In genomic region chr12:125032466-125033152, GRCh38 we compare ENCODE assay signal across 13 cellular contexts. TPM values are rescaled to one million over a fixed set of nuclear protein-coding genes. Genes with fewer than 3 reads are reported as not detected.
DNase-seq lines count a peak whose midpoint lies in the region; ATAC-seq and TF ChIP-seq lines count a peak whose summit lies in the region.
"Had no signal": no experiment of that assay in that cellular context is flagged by ENCODE, and none has a peak within 500 bp of the region (broad histone marks: within the 10 kb centered on the region; RNA-seq: fewer than 3 reads in every experiment).

No MANE protein-coding gene starts in this region.

- no peak overlapping the region for H4K12ac ChIP-seq in trophoblast cell (ENCODE audit: low read depth, low read length)

- no peak overlapping the region for H4K8ac ChIP-seq in trophoblast cell (ENCODE audit: low read depth, low read length)

- ATAC-seq in GM23338 (no peak), WTC11 (no peak), GM19023 (IDR thresholded peaks at IDR 0.05; ENCODE audit: unreplicated experiment) (no peak), heart right ventricle (no peak)
- ATAC-seq: HCT116 had no signal

- H2BK120ac ChIP-seq in trophoblast cell (ENCODE audit: insufficient read depth, low read length, poor library complexity): no peak overlapping the region

- CTCF ChIA-PET in WTC11 (lab: Charles Lee): interaction anchor here (1.1 kb wide), 1 partner anchor 93 kb away, joined by 3 read pairs; no protein-coding TSS in a partner anchor

- no peaks in the 10 kb centered on the region for H3K9me2 ChIP-seq in GM23338 (ENCODE audit: insufficient read depth)

- no peak overlapping the region for H2AK5ac ChIP-seq in trophoblast cell (ENCODE audit: low read length)

- intact Hi-C loops in heart right ventricle (cut with DNase I): no loop called here

- no peaks in the 10 kb centered on the region for H3K79me2 ChIP-seq in GM23338 (replicated peaks; ENCODE audit: insufficient read depth)
- no peaks in the 10 kb centered on the region for H3K79me2 ChIP-seq in trophoblast cell (ENCODE audit: control insufficient read depth, insufficient read depth, low read length, poor library complexity)

- no CpG with 5 or more reads among the region's 19 CpGs for WGBS in trophoblast cell (ENCODE audit: extremely low coverage, insufficient coverage, insufficient read length)
- WGBS in heart right ventricle, 2 donors: 89 to 90% methylated on average over 19 of the region's 19 CpGs

- no peaks in the 10 kb centered on the region for H4K20me1 ChIP-seq in GM23338 (replicated peaks; ENCODE audit: insufficient read depth)

- H3K27me3 ChIP-seq in GM23338 (ENCODE audit: insufficient read depth) (no peaks in the 10 kb centered on the region), trophoblast cell (ENCODE audit: insufficient read depth, low read length) (no peaks in the 10 kb centered on the region), heart right ventricle (no peaks in the 10 kb centered on the region)

- H3K36me3 Mint-ChIP-seq in GM23338 (ENCODE audit: low read depth) (peaks cover 8% of the 10 kb centered on the region), WTC11 (peaks cover 7% of the 10 kb centered on the region)

- no peak overlapping the region for H2AFZ ChIP-seq in GM23338
- H2AFZ ChIP-seq in trophoblast cell (ENCODE audit: insufficient read depth, low read length, poor library complexity): no peak overlapping the region

- H3K9me3 ChIP-seq in trophoblast cell (ENCODE audit: insufficient read depth, low read depth, low read length) (no peaks in the 10 kb centered on the region), heart right ventricle (peaks cover 0 to 10% (median 0%) of the 10 kb centered on the region in 11 donors)
- H3K9me3 ChIP-seq: Caco-2 had no signal

- H3K4me3 ChIP-seq in GM23338 (no peak overlapping the region), trophoblast cell (ENCODE audit: low read depth, low read length) (no peak overlapping the region), heart right ventricle (no peak overlapping the region)
- H3K4me3 ChIP-seq: A549 had no signal

- POLR2A ChIA-PET in WTC11 (lab: Charles Lee): no interaction called here

- H3K9me3 Mint-ChIP-seq in GM23338: peaks cover 17% of the 10 kb centered on the region; the same call in 2 of the 3 replicates
- H3K9me3 Mint-ChIP-seq in WTC11: peaks cover 11% of the 10 kb centered on the region

- H3K4me3 Mint-ChIP-seq in GM23338 (no peak overlapping the region), WTC11 (no peak overlapping the region)
- H3K4me3 Mint-ChIP-seq: CD8-positive, alpha-beta memory T cell had no signal

- H3K27me3 Mint-ChIP-seq in GM23338 (ENCODE audit: insufficient read depth, low read depth, poor library complexity) (peaks cover 4% of the 10 kb centered on the region), WTC11 (ENCODE audit: low read depth) (no peaks in the 10 kb centered on the region)
- H3K27me3 Mint-ChIP-seq: CD8-positive, alpha-beta memory T cell had no signal

- H3K9ac ChIP-seq in trophoblast cell (ENCODE audit: low read length): no peak overlapping the region

- 0 out of 2 replicates have a peak, but pooled peaks have one; percentile 4 for TF ChIP-seq CTCF in 22Rv1 (IDR thresholded peaks at IDR 0.05)
- TF ChIP-seq CTCF in GM23338 (conservative IDR thresholded peaks at IDR 0.05; ENCODE audit: low read depth in 2 of 2): no peak
- no peak for TF ChIP-seq CTCF in WTC11 (IDR thresholded peaks at IDR 0.05)
- no peak for TF ChIP-seq CTCF in heart right ventricle (IDR thresholded peaks at IDR 0.05)

- H3K4me1 Mint-ChIP-seq in GM23338 (peaks cover 5% of the 10 kb centered on the region), WTC11 (peaks cover 8% of the 10 kb centered on the region)
- H3K4me1 Mint-ChIP-seq: CD8-positive, alpha-beta memory T cell had no signal

- no peak overlapping the region for H2BK5ac ChIP-seq in trophoblast cell (ENCODE audit: low read depth, low read length, poor library complexity)

- H3K14ac ChIP-seq in trophoblast cell (ENCODE audit: low read length): no peak overlapping the region

- peak overlapping the region; percentile 61 for H3K27ac ChIP-seq in 22Rv1
- peak overlapping the region; percentile 59; the same call in 1 of the 2 replicates for H3K27ac ChIP-seq in GM23338 (ENCODE audit: low read depth)
- H3K27ac ChIP-seq in trophoblast cell (ENCODE audit: low read depth, low read length): no peak overlapping the region
- H3K27ac ChIP-seq in heart right ventricle: no peak overlapping the region
- H3K27ac ChIP-seq: A549 had no signal

- no peaks in the 10 kb centered on the region for H3K36me3 ChIP-seq in GM23338 (ENCODE audit: insufficient read depth)
- H3K36me3 ChIP-seq in trophoblast cell (ENCODE audit: control insufficient read depth in 1 of 2, insufficient read depth in 2 of 2, low read length in 2 of 2): no peaks in the 10 kb centered on the region
- peaks cover 0 to 4% (median 0%) of the 10 kb centered on the region in 9 donors for H3K36me3 ChIP-seq in heart right ventricle

- no peak for DNase-seq in GM23338 (ENCODE audit: low spot score)
- no peak for DNase-seq in WTC11 (ENCODE audit: low spot score)
- DNase-seq in trophoblast cell: peak; percentile 52 to 81
- no peak for DNase-seq in AG08396 (ENCODE audit: low spot score)
- no peak for DNase-seq in heart right ventricle
- DNase-seq: Caco-2; CD8-positive, alpha-beta memory T cell; DND-41; GDM1 had no signal

- H3K4ac ChIP-seq in trophoblast cell (ENCODE audit: low read depth, low read length): no peak overlapping the region

- H3K27ac Mint-ChIP-seq in GM23338 (no peak overlapping the region), WTC11 (peak overlapping the region; percentile 12; the same call in 1 of the 2 replicates)

- H2BK12ac ChIP-seq in trophoblast cell (ENCODE audit: low read length): no peak overlapping the region

- H4K91ac ChIP-seq in trophoblast cell (ENCODE audit: low read depth, low read length): no peak overlapping the region

- no peak overlapping the region for H3K23ac ChIP-seq in trophoblast cell (ENCODE audit: low read length)

- no peak overlapping the region for H3K18ac ChIP-seq in trophoblast cell (ENCODE audit: low read length)

- no peaks in the 10 kb centered on the region for H3F3A ChIP-seq in GM23338 (replicated peaks; ENCODE audit: low read depth)

- H3K4me2 ChIP-seq in GM23338 (no peak overlapping the region), trophoblast cell (ENCODE audit: low read length) (no peak overlapping the region)
- H3K4me2 ChIP-seq: A549 had no signal

- H3K4me1 ChIP-seq in GM23338 (ENCODE audit: insufficient read depth) (peaks cover 4% of the 10 kb centered on the region; the same call in 1 of the 2 replicates), trophoblast cell (ENCODE audit: control insufficient read depth in 1 of 2, insufficient read depth in 2 of 2, low read length in 2 of 2) (no peaks in the 10 kb centered on the region), heart right ventricle (no peaks in the 10 kb centered on the region)
- H3K4me1 ChIP-seq: Caco-2 had no signal

- H3K79me1 ChIP-seq in trophoblast cell (ENCODE audit: low read length): no peaks in the 10 kb centered on the region

TF ChIP-seq in GM23338, 12 proteins besides CTCF, POLR2A, EP300 and RAD21 (continues in another document):
- TF ChIP-seq EZH2phosphoT487 (IDR thresholded peaks at IDR 0.05; ENCODE audit: unreplicated experiment) (no peak), NANOG (IDR thresholded peaks at IDR 0.05; ENCODE audit: borderline replicate concordance) (no peak)

TF ChIP-seq in WTC11, 78 proteins besides CTCF, POLR2A, EP300 and RAD21 (continues in another document):
- TF ChIP-seq ZNF396 (CRISPR knock-in tag; IDR thresholded peaks at IDR 0.05; ENCODE audit: borderline replicate concordance): no peak
- TF ChIP-seq CDX4 (CRISPR knock-in tag; IDR thresholded peaks at IDR 0.05; ENCODE audit: borderline replicate concordance): no peak
- TF ChIP-seq FOXJ3 (CRISPR knock-in tag; IDR thresholded peaks at IDR 0.05; ENCODE audit: borderline replicate concordance): no peak
- no peak for TF ChIP-seq FOXP1 (CRISPR knock-in tag; IDR thresholded peaks at IDR 0.05; ENCODE audit: borderline replicate concordance)
- TF ChIP-seq, protein P1, sequence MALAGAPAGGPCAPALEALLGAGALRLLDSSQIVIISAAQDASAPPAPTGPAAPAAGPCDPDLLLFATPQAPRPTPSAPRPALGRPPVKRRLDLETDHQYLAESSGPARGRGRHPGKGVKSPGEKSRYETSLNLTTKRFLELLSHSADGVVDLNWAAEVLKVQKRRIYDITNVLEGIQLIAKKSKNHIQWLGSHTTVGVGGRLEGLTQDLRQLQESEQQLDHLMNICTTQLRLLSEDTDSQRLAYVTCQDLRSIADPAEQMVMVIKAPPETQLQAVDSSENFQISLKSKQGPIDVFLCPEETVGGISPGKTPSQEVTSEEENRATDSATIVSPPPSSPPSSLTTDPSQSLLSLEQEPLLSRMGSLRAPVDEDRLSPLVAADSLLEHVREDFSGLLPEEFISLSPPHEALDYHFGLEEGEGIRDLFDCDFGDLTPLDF (CRISPR knock-in tag; IDR thresholded peaks at IDR 0.05): no peak

RNA-seq across cellular contexts. Expression of gene AACS, which starts 32.6 kb away (rescaled TPM):
- 64.4 and 64.5 TPM in 2 replicates for total RNA-seq in GM23338 (2014; rRNA removed; shearing (Covaris generic))
- 31.1 and 33.0 TPM in 2 replicates for polyA plus RNA-seq in GM23338 (2016; fragmentation: Nextera tagmentation; extraction: Ambion mirVana)
- total RNA-seq in WTC11 (2021): 44.1 to 54.0 TPM (median 47.0 TPM) in 3 replicates
- polyA plus RNA-seq in trophoblast cell (2013): 10.6 and 10.7 TPM in 2 replicates
- total RNA-seq in heart right ventricle: 10 to 100 TPM in 8 of 10 donors, 1 to 10 TPM in 2; 8.5 to 19.4 (median 12.6) TPM
- 10 to 100 TPM in 1 of 2 donors, 1 to 10 TPM in 1; 9.0 to 11.8 TPM for polyA plus RNA-seq in heart right ventricle

RNA-seq across cellular contexts. Expression of gene BRI3BP, which starts 39.2 kb away (rescaled TPM):
- 10.7 and 12.6 TPM in 2 replicates for total RNA-seq in GM23338 (2014; rRNA removed; shearing (Covaris generic))
- polyA plus RNA-seq in GM23338 (2016; fragmentation: Nextera tagmentation; extraction: Ambion mirVana): 5.8 and 7.5 TPM in 2 replicates
- total RNA-seq in WTC11 (2021): 11.5 to 11.9 TPM (median 11.8 TPM) in 3 replicates
- 4.8 and 5.1 TPM in 2 replicates for polyA plus RNA-seq in trophoblast cell (2013)
- 1 to 10 TPM; 3.2 to 4.9 (median 3.9) TPM for total RNA-seq in heart right ventricle
- 1 to 10 TPM; 1.3 to 1.5 TPM for polyA plus RNA-seq in heart right ventricle

RNA-seq across cellular contexts. Expression of gene DHX37, which starts 43.7 kb away (rescaled TPM):
- 52.9 and 61.5 TPM in 2 replicates for total RNA-seq in GM23338 (2014; rRNA removed; shearing (Covaris generic))
- 16.0 and 17.4 TPM in 2 replicates for polyA plus RNA-seq in GM23338 (2016; fragmentation: Nextera tagmentation; extraction: Ambion mirVana)
- 31.7 to 40.5 TPM (median 33.0 TPM) in 3 replicates for total RNA-seq in WTC11 (2021)
- polyA plus RNA-seq in trophoblast cell (2013): 10.0 and 11.2 TPM in 2 replicates
- 10 to 100 TPM in 1 of 10 donors, 1 to 10 TPM in 9; 4.2 to 13.3 (median 5.9) TPM for total RNA-seq in heart right ventricle
- polyA plus RNA-seq in heart right ventricle: 1 to 10 TPM; 3.7 to 9.3 TPM

Comparison
In these comparisons a context has a peak if more than half of its experiments do, and no peak if none do; other contexts are left out.
1. H3K27ac ChIP-seq: peak in 22Rv1 (single experiment) and GM23338 (single experiment); none in trophoblast cell (single experiment) and heart right ventricle (0 of 10).
2. DNase-seq: peak in trophoblast cell (2 of 2); none in GM23338 (single experiment), WTC11 (single experiment), AG08396 (single experiment) and heart right ventricle (0 of 2).